Comparison of ENCODE assay signal across 20 cellular contexts in genomic region chr18:58113337-58113736, GRCh38.
DNase-seq lines count a peak whose midpoint lies in the region; ATAC-seq and TF ChIP-seq lines count a peak whose summit lies in the region.
"Had no signal": no experiment of that assay in that cellular context is flagged by ENCODE, and none has a peak within 500 bp of the region (broad histone marks: within the 10 kb centered on the region; RNA-seq: fewer than 3 reads in every experiment).

No MANE protein-coding gene starts in this region.

- no peak overlapping the region for H3K4me3 Mint-ChIP-seq in MCF 10A (ENCODE audit: unreplicated experiment)
- no peak overlapping the region for H3K4me3 Mint-ChIP-seq in chondrocyte (ENCODE audit: unreplicated experiment)
- H3K4me3 Mint-ChIP-seq: activated naive CD4-positive, alpha-beta T cell treated with anti-CD3 and anti-CD28 coated beads, Interleukin-2, amount 50 U/mL, for 24 hours; central memory CD8-positive, alpha-beta T cell had no signal

- H3K27me3 Mint-ChIP-seq in MCF 10A (ENCODE audit: insufficient read depth, unreplicated experiment): no peaks in the 10 kb centered on the region
- H3K27me3 Mint-ChIP-seq in chondrocyte (ENCODE audit: low read depth): no peaks in the 10 kb centered on the region

- peak; percentile 46 for ATAC-seq in GM21576 (IDR thresholded peaks at IDR 0.05; ENCODE audit: unreplicated experiment)
- peak; percentile 58 for ATAC-seq in HG03354 (IDR thresholded peaks at IDR 0.05; ENCODE audit: poor library complexity, severe bottlenecking, unreplicated experiment)
- ATAC-seq in HG02970 (IDR thresholded peaks at IDR 0.05; ENCODE audit: low FRiP score, unreplicated experiment): no peak
- ATAC-seq in HG03039 (IDR thresholded peaks at IDR 0.05; ENCODE audit: unreplicated experiment): no peak
- ATAC-seq: HCT116, Panc1 had no signal

- no peaks in the 10 kb centered on the region for H4K20me1 ChIP-seq in mammary epithelial cell (ENCODE audit: insufficient read depth, low read length)

- CTCF ChIA-PET in MCF 10A (lab: Yijun Ruan, JAX) (interaction anchor here (0.6 to 1.5 kb wide), 4 partner anchors 9 to 232 kb away, joined by 3 to 4 read pairs (median 4); no protein-coding TSS in a partner anchor), mammary epithelial cell (lab: Charles Lee; ENCODE audit: low non-redundant PET) (no interaction called here)

- dilution Hi-C loops in mammary epithelial cell (cut with HindIII; ENCODE audit: low sequenced_read_pairs): no loop called here

- 100% methylated on average over 2 of the region's 3 CpGs for WGBS in mammary epithelial cell (ENCODE audit: low coverage, missing lambda C conversion rate)

- H3K36me3 Mint-ChIP-seq in MCF 10A (ENCODE audit: insufficient read depth, unreplicated experiment) (no peaks in the 10 kb centered on the region), chondrocyte (ENCODE audit: low read depth) (no peaks in the 10 kb centered on the region)
- H3K36me3 Mint-ChIP-seq: activated naive CD4-positive, alpha-beta T cell treated with anti-CD3 and anti-CD28 coated beads, Interleukin-2, amount 50 U/mL, for 24 hours had no signal

- TF ChIP-seq CTCF in MCF 10A (IDR thresholded peaks at IDR 0.05; ENCODE audit: unreplicated experiment): no peak
- no peak for TF ChIP-seq CTCF in mammary epithelial cell (conservative IDR thresholded peaks at IDR 0.05 in 1 of 2, IDR thresholded peaks at IDR 0.05 in 1 of 2; ENCODE audit: extremely low read depth in 1 of 2, insufficient read depth in 1 of 2, low read depth in 1 of 2, low read length in 2 of 2)
- no peak for TF ChIP-seq CTCF in chondrocyte (IDR thresholded peaks at IDR 0.05)

- H3K79me2 ChIP-seq in mammary epithelial cell (ENCODE audit: insufficient read depth, low read length): peaks cover 61% of the 10 kb centered on the region

- H3K9me3 ChIP-seq in mammary epithelial cell (replicated peaks; ENCODE audit: insufficient read depth, low read length): no peaks in the 10 kb centered on the region
- H3K9me3 ChIP-seq: Caco-2, suprapubic skin had no signal

- H2AFZ ChIP-seq in mammary epithelial cell (ENCODE audit: low read depth, low read length): no peak overlapping the region

- peaks cover 10% of the 10 kb centered on the region for H3K4me1 ChIP-seq in mammary epithelial cell (ENCODE audit: insufficient read depth, low read length)
- H3K4me1 ChIP-seq: suprapubic skin had no signal

- H3K27ac Mint-ChIP-seq in MCF 10A (ENCODE audit: low read depth, unreplicated experiment): peak overlapping the region; percentile 37
- no peak overlapping the region for H3K27ac Mint-ChIP-seq in chondrocyte (ENCODE audit: unreplicated experiment)
- H3K27ac Mint-ChIP-seq: activated naive CD4-positive, alpha-beta T cell treated with anti-CD3 and anti-CD28 coated beads, Interleukin-2, amount 50 U/mL, for 24 hours had no signal

- intact Hi-C loops in MCF 10A (cut with micrococcal nuclease): no loop called here
- intact Hi-C loops in mammary epithelial cell (cut with micrococcal nuclease): no loop called here

- POLR2A ChIA-PET in MCF 10A (lab: Yijun Ruan, JAX): no interaction called here

- H3K27me3 ChIP-seq in mammary epithelial cell (ENCODE audit: insufficient read depth, low read length): no peaks in the 10 kb centered on the region
- H3K27me3 ChIP-seq: suprapubic skin had no signal

- no peak overlapping the region for H3K4me2 ChIP-seq in mammary epithelial cell (ENCODE audit: insufficient read depth, low read depth, low read length)

- H3K36me3 ChIP-seq in mammary epithelial cell (ENCODE audit: insufficient read depth, low read length): no peaks in the 10 kb centered on the region
- H3K36me3 ChIP-seq: suprapubic skin had no signal

- in situ Hi-C loops in mammary epithelial cell (cut with MboI; ENCODE audit: low sequenced_read_pairs in 2 of 2): loop anchor here in 1 of 2 donors (25.0 kb wide), 1 partner anchor 476 kb away; no protein-coding TSS in a partner anchor

- BruUV-seq in MCF 10A (replicated peaks; lab: Mats Ljungman, UMichigan): no TSS peak
- BruUV-seq in mammary epithelial cell (replicated peaks; lab: Mats Ljungman, UMichigan): no TSS peak

- no peak overlapping the region for H3K27ac ChIP-seq in mammary epithelial cell (ENCODE audit: insufficient read depth, low read depth, low read length)
- H3K27ac ChIP-seq: HL-60, suprapubic skin had no signal

- H3K9me3 Mint-ChIP-seq in MCF 10A (ENCODE audit: unreplicated experiment) (no peaks in the 10 kb centered on the region), chondrocyte (ENCODE audit: low read depth) (no peaks in the 10 kb centered on the region)
- H3K9me3 Mint-ChIP-seq: activated naive CD4-positive, alpha-beta T cell treated with anti-CD3 and anti-CD28 coated beads, Interleukin-2, amount 50 U/mL, for 24 hours; central memory CD8-positive, alpha-beta T cell had no signal

- no peak overlapping the region for H3K4me3 ChIP-seq in mammary epithelial cell (replicated peaks in 1 of 3; ENCODE audit: insufficient read depth in 1 of 3, low read depth in 2 of 3, low read length in 3 of 3)
- H3K4me3 ChIP-seq: suprapubic skin had no signal

- DNase-seq in MCF 10A (ENCODE audit: unreplicated experiment) (no peak), mammary epithelial cell (no peak), chondrocyte (ENCODE audit: low spot score) (no peak)
- DNase-seq in stimulated activated CD8-positive, alpha-beta memory T cell treated with anti-CD3 and anti-CD28 coated beads, Interleukin-4, amount 100 ng/mL, for 48 hours: no peak
- DNase-seq: Caco-2; Kasumi-1; NCI-H187; NCI-H524; posterior cingulate gyrus; stimulated activated CD4-positive, alpha-beta T cell treated with anti-CD3 and anti-CD28 coated beads, Interleukin-12 subunit alpha, Interleukin-12 subunit beta, amount 100 ng/mL, for 4 hours had no signal

- H3K4me1 Mint-ChIP-seq in MCF 10A (ENCODE audit: insufficient read depth, unreplicated experiment) (peaks cover 16% of the 10 kb centered on the region), chondrocyte (ENCODE audit: low read depth) (peaks cover 10% of the 10 kb centered on the region)
- H3K4me1 Mint-ChIP-seq: central memory CD8-positive, alpha-beta T cell had no signal

- no peak overlapping the region for H3K9ac ChIP-seq in mammary epithelial cell (ENCODE audit: insufficient read depth, low read length)

Comparison
In these comparisons a context has a peak if more than half of its experiments do, and no peak if none do; other contexts are left out.
1. ATAC-seq: peak in GM21576 (single experiment) and HG03354 (single experiment); none in HG02970 (single experiment) and HG03039 (single experiment).